ENCODE assay signal across 1 cellular context in the genomic region with DNA sequence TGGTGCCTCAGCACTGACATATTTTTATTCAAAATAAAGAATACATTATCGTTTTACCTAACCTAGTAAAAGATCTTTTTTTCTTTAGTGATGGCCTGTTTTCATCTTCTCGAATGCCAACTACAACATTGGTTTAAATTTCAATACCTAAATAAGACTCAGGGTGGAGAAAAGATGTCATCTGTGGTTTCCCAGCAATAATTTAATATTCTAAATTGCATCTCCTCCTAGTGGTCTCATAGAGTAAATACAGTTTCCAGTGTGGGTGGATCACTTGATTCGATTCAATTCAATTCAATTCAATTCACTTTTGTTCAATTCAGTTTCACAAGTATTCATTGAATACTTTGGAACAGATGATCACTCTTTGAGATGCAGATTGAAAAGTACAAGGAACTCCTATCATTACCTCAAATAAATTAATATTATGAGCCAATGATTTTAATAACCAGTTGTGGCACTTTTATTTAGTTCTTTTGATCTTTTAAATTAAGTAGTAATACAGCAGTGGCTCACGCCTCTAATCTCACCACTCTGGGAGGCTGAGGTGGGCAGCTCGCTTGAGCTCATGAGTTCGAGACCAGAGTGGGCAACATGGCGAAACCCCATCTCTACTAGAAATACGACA.
TF ChIP-seq lines count a peak whose summit lies in the region.

No MANE protein-coding gene starts in this region.

TF ChIP-seq in WTC11, 78 proteins besides CTCF, POLR2A, EP300 and RAD21 (continued from another document):
- TF ChIP-seq, protein P1, sequence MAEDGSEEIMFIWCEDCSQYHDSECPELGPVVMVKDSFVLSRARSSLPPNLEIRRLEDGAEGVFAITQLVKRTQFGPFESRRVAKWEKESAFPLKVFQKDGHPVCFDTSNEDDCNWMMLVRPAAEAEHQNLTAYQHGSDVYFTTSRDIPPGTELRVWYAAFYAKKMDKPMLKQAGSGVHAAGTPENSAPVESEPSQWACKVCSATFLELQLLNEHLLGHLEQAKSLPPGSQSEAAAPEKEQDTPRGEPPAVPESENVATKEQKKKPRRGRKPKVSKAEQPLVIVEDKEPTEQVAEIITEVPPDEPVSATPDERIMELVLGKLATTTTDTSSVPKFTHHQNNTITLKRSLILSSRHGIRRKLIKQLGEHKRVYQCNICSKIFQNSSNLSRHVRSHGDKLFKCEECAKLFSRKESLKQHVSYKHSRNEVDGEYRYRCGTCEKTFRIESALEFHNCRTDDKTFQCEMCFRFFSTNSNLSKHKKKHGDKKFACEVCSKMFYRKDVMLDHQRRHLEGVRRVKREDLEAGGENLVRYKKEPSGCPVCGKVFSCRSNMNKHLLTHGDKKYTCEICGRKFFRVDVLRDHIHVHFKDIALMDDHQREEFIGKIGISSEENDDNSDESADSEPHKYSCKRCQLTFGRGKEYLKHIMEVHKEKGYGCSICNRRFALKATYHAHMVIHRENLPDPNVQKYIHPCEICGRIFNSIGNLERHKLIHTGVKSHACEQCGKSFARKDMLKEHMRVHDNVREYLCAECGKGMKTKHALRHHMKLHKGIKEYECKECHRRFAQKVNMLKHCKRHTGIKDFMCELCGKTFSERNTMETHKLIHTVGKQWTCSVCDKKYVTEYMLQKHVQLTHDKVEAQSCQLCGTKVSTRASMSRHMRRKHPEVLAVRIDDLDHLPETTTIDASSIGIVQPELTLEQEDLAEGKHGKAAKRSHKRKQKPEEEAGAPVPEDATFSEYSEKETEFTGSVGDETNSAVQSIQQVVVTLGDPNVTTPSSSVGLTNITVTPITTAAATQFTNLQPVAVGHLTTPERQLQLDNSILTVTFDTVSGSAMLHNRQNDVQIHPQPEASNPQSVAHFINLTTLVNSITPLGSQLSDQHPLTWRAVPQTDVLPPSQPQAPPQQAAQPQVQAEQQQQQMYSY (CRISPR knock-in tag; IDR thresholded peaks at IDR 0.05): no peak
- TF ChIP-seq, protein P2, sequence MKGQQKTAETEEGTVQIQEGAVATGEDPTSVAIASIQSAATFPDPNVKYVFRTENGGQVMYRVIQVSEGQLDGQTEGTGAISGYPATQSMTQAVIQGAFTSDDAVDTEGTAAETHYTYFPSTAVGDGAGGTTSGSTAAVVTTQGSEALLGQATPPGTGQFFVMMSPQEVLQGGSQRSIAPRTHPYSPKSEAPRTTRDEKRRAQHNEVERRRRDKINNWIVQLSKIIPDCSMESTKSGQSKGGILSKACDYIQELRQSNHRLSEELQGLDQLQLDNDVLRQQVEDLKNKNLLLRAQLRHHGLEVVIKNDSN (CRISPR knock-in tag; IDR thresholded peaks at IDR 0.05): no peak
- TF ChIP-seq, protein P3, sequence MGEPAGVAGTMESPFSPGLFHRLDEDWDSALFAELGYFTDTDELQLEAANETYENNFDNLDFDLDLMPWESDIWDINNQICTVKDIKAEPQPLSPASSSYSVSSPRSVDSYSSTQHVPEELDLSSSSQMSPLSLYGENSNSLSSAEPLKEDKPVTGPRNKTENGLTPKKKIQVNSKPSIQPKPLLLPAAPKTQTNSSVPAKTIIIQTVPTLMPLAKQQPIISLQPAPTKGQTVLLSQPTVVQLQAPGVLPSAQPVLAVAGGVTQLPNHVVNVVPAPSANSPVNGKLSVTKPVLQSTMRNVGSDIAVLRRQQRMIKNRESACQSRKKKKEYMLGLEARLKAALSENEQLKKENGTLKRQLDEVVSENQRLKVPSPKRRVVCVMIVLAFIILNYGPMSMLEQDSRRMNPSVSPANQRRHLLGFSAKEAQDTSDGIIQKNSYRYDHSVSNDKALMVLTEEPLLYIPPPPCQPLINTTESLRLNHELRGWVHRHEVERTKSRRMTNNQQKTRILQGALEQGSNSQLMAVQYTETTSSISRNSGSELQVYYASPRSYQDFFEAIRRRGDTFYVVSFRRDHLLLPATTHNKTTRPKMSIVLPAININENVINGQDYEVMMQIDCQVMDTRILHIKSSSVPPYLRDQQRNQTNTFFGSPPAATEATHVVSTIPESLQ (CRISPR knock-in tag; IDR thresholded peaks at IDR 0.05): no peak
- TF ChIP-seq, protein P4, sequence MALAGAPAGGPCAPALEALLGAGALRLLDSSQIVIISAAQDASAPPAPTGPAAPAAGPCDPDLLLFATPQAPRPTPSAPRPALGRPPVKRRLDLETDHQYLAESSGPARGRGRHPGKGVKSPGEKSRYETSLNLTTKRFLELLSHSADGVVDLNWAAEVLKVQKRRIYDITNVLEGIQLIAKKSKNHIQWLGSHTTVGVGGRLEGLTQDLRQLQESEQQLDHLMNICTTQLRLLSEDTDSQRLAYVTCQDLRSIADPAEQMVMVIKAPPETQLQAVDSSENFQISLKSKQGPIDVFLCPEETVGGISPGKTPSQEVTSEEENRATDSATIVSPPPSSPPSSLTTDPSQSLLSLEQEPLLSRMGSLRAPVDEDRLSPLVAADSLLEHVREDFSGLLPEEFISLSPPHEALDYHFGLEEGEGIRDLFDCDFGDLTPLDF (CRISPR knock-in tag; IDR thresholded peaks at IDR 0.05): no peak
- TF ChIP-seq FOXP1 (CRISPR knock-in tag; IDR thresholded peaks at IDR 0.05; ENCODE audit: borderline replicate concordance) (no peak), RORB (CRISPR knock-in tag; IDR thresholded peaks at IDR 0.05) (no peak), ZNF396 (CRISPR knock-in tag; IDR thresholded peaks at IDR 0.05; ENCODE audit: borderline replicate concordance) (no peak), ELF4 (CRISPR knock-in tag; IDR thresholded peaks at IDR 0.05; ENCODE audit: low read depth) (no peak), ETV6 (CRISPR knock-in tag; IDR thresholded peaks at IDR 0.05) (no peak), ZNF219 (CRISPR knock-in tag; IDR thresholded peaks at IDR 0.05; ENCODE audit: borderline replicate concordance) (no peak), ZNF232 (CRISPR knock-in tag; IDR thresholded peaks at IDR 0.05) (no peak), FOXJ3 (CRISPR knock-in tag; IDR thresholded peaks at IDR 0.05; ENCODE audit: borderline replicate concordance) (no peak)
- TF ChIP-seq, protein P5, sequence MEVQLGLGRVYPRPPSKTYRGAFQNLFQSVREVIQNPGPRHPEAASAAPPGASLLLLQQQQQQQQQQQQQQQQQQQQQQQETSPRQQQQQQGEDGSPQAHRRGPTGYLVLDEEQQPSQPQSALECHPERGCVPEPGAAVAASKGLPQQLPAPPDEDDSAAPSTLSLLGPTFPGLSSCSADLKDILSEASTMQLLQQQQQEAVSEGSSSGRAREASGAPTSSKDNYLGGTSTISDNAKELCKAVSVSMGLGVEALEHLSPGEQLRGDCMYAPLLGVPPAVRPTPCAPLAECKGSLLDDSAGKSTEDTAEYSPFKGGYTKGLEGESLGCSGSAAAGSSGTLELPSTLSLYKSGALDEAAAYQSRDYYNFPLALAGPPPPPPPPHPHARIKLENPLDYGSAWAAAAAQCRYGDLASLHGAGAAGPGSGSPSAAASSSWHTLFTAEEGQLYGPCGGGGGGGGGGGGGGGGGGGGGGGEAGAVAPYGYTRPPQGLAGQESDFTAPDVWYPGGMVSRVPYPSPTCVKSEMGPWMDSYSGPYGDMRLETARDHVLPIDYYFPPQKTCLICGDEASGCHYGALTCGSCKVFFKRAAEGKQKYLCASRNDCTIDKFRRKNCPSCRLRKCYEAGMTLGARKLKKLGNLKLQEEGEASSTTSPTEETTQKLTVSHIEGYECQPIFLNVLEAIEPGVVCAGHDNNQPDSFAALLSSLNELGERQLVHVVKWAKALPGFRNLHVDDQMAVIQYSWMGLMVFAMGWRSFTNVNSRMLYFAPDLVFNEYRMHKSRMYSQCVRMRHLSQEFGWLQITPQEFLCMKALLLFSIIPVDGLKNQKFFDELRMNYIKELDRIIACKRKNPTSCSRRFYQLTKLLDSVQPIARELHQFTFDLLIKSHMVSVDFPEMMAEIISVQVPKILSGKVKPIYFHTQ (CRISPR knock-in tag; IDR thresholded peaks at IDR 0.05): no peak
- TF ChIP-seq, protein P6, sequence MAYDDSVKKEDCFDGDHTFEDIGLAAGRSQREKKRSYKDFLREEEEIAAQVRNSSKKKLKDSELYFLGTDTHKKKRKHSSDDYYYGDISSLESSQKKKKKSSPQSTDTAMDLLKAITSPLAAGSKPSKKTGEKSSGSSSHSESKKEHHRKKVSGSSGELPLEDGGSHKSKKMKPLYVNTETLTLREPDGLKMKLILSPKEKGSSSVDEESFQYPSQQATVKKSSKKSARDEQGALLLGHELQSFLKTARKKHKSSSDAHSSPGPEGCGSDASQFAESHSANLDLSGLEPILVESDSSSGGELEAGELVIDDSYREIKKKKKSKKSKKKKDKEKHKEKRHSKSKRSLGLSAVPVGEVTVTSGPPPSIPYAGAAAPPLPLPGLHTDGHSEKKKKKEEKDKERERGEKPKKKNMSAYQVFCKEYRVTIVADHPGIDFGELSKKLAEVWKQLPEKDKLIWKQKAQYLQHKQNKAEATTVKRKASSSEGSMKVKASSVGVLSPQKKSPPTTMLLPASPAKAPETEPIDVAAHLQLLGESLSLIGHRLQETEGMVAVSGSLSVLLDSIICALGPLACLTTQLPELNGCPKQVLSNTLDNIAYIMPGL (CRISPR knock-in tag; IDR thresholded peaks at IDR 0.05): no peak
TF ChIP-seq in WTC11: peak in this region for 0.
